8 cellular contexts compared by ENCODE assay signal in genomic region chr21:37072988-37073416, GRCh38. TPM values are rescaled to one million over a fixed set of nuclear protein-coding genes. Genes with fewer than 3 reads are reported as not detected.
DNase-seq lines count a peak whose midpoint lies in the region; ATAC-seq and TF ChIP-seq lines count a peak whose summit lies in the region.

PIGP (minus strand) TSS chr21:37073071; CDS start chr21:37072515, 556 bp downstream.
TTC3 (plus strand) TSS chr21:37073254; CDS start chr21:37087258, 14,004 bp downstream.

- peaks cover 4% of the 10 kb centered on the region for H3K4me1 ChIP-seq in fibroblast of lung (ENCODE audit: control insufficient read depth, extremely low read depth, insufficient read depth, low read length)

- H4K20me1 ChIP-seq in fibroblast of lung (ENCODE audit: control insufficient read depth, extremely low read depth, insufficient read depth, low read length): no peaks in the 10 kb centered on the region

- H3K36me3 ChIP-seq in fibroblast of lung (ENCODE audit: control insufficient read depth, insufficient read depth, low read length): no peaks in the 10 kb centered on the region

- peak within 1 kb of the TSS; percentile 97 for H3K4me3 Mint-ChIP-seq in natural killer cell

- peak within 1 kb of the TSS; percentile 93 to 98 for H3K27ac Mint-ChIP-seq in natural killer cell

- H2AFZ ChIP-seq in fibroblast of lung (ENCODE audit: low read length): peak within 1 kb of the TSS; percentile 41

- peak; percentile 69 to 86 (median 77) for ATAC-seq in natural killer cell

- H3K27me3 ChIP-seq in fibroblast of lung (ENCODE audit: control insufficient read depth, insufficient read depth, low read length): no peaks in the 10 kb centered on the region

- no peaks in the 10 kb centered on the region for H3K9me3 ChIP-seq in fibroblast of lung (ENCODE audit: control insufficient read depth, insufficient read depth, low read depth, low read length)

- peak within 1 kb of the TSS; percentile 95 for H3K9ac ChIP-seq in fibroblast of lung (ENCODE audit: insufficient read depth, low read length)

- DNase-seq in DMS79 treated with DMSO at 0.1 percent for 48 hours (lab: John Stamatoyannopoulos, UW) (peak; percentile 94), GOT3 (lab: John Stamatoyannopoulos, UW) (peak; percentile 93), LNCaP clone FGC (ENCODE audit: low read depth) (peak; percentile 55), RPMI8226 (peak; percentile 96), fibroblast of lung (ENCODE audit: low read depth in 2 of 2) (peak; percentile 92 to 95), natural killer cell (peak; percentile 96)
- DNase-seq in activated T-helper 1 cell treated with anti-CD3 and anti-CD28 coated beads, Interleukin-2, amount 50 U/mL, for 16 hours (ENCODE audit: low read depth in 1 of 2, low spot score in 1 of 2): peak; percentile 90 to 96
- DNase-seq in stimulated activated naive CD4-positive, alpha-beta T cell treated with Interleukin-2 at 50 U/mL for 16 hours (lab: John Stamatoyannopoulos, UW): peak; percentile 93

- no peak for TF ChIP-seq CTCF in LNCaP clone FGC (IDR thresholded peaks at IDR 0.05; ENCODE audit: control insufficient read depth, extremely low read depth, insufficient read depth)
- TF ChIP-seq CTCF in fibroblast of lung (conservative IDR thresholded peaks at IDR 0.05 in 1 of 2, IDR thresholded peaks at IDR 0.05 in 1 of 2; ENCODE audit: low read depth in 1 of 2, low read length in 2 of 2): no peak
- TF ChIP-seq CTCF in natural killer cell (IDR thresholded peaks at IDR 0.05): no peak

- peak within 1 kb of the TSS; percentile 97 for H3K4me2 ChIP-seq in fibroblast of lung (ENCODE audit: extremely low read depth, insufficient read depth, low read length)

- intact Hi-C loops in natural killer cell (cut with micrococcal nuclease): loop anchor here (2.0 to 10.0 kb wide), 4 partner anchors 86 to 489 kb away; partner anchors contain the start of gene VPS26C

- H3K36me3 Mint-ChIP-seq in natural killer cell: peaks cover 11% of the 10 kb centered on the region

- peak within 1 kb of the TSS; percentile 91 for H3K27ac ChIP-seq in fibroblast of lung (ENCODE audit: insufficient read depth, low read length)

- H3K79me2 ChIP-seq in fibroblast of lung (ENCODE audit: control insufficient read depth, insufficient read depth, low read length): peaks cover 45% of the 10 kb centered on the region

- peaks cover 29 to 37% of the 10 kb centered on the region in 2 donors for H3K4me1 Mint-ChIP-seq in natural killer cell

- no peaks in the 10 kb centered on the region for H3K9me3 Mint-ChIP-seq in natural killer cell

- H3K4me3 ChIP-seq in LNCaP clone FGC (ENCODE audit: low read depth, low read length) (peak within 1 kb of the TSS; percentile 93), fibroblast of lung (replicated peaks in 1 of 4; ENCODE audit: control extremely low read depth in 1 of 4, insufficient read depth in 1 of 4, low read depth in 3 of 4, low read length in 4 of 4) (peak within 1 kb of the TSS; percentile 72 to 94 (median 92))

- H3K27me3 Mint-ChIP-seq in natural killer cell (ENCODE audit: low read depth in 2 of 2): no peaks in the 10 kb centered on the region

RNA-seq across cellular contexts. Expression of gene PIGP, which starts in this region (rescaled TPM):
- total RNA-seq in fibroblast of lung (3.3 and 8.6 TPM in 2 replicates), natural killer cell (10 to 100 TPM in 1 of 3 donors, 1 to 10 TPM in 2; 6.5 to 10.4 (median 8.5) TPM)
- 19.4 and 25.9 TPM in 2 replicates for polyA plus RNA-seq in fibroblast of lung
- polyA plus RNA-seq in fibroblast of lung (2012): 12.0 and 14.7 TPM in 2 replicates
- 0.85 and 2.0 TPM in 2 replicates for polyA minus RNA-seq in fibroblast of lung (ENCODE audit: low replicate concordance)

RNA-seq across cellular contexts. Expression of gene TTC3, which starts in this region (rescaled TPM):
- total RNA-seq in fibroblast of lung (224 and 253 TPM in 2 replicates), natural killer cell (10 to 100 TPM; 83.1 to 97.4 (median 88.3) TPM)
- polyA plus RNA-seq in fibroblast of lung: 93.2 and 121 TPM in 2 replicates
- polyA plus RNA-seq in fibroblast of lung (2012): 67.1 and 109 TPM in 2 replicates
- 36.3 and 59.6 TPM in 2 replicates for polyA minus RNA-seq in fibroblast of lung (ENCODE audit: low replicate concordance)

Comparison
In these comparisons a context has a peak if more than half of its experiments do, and no peak if none do; other contexts are left out.
1. Peak in every context shown above with its lines: DNase-seq, ATAC-seq, H3K4me3 ChIP-seq and H3K27ac ChIP-seq.